Comparison of ENCODE assay signal across 1 cellular context in genomic region chr6:9112548-9112947, GRCh38.
TF ChIP-seq lines count a peak whose summit lies in the region.

No MANE protein-coding gene starts in this region.

TF ChIP-seq in WTC11, 78 proteins besides CTCF, POLR2A, EP300 and RAD21 (continued from another document):
- TF ChIP-seq E2F5 (CRISPR knock-in tag; IDR thresholded peaks at IDR 0.05) = no peak
- TF ChIP-seq ZBTB21 (CRISPR knock-in tag; IDR thresholded peaks at IDR 0.05; ENCODE audit: borderline replicate concordance) = no peak
- TF ChIP-seq CREM (CRISPR knock-in tag; IDR thresholded peaks at IDR 0.05) = no peak
- no peak for TF ChIP-seq CBFB (CRISPR knock-in tag; IDR thresholded peaks at IDR 0.05; ENCODE audit: low read depth)
- no peak for TF ChIP-seq NFYB (CRISPR knock-in tag; conservative IDR thresholded peaks at IDR 0.05; ENCODE audit: low read depth)
- no peak for TF ChIP-seq ZNF317 (CRISPR knock-in tag; IDR thresholded peaks at IDR 0.05; ENCODE audit: borderline replicate concordance, low read depth)
- no peak for TF ChIP-seq PRRX2 (CRISPR knock-in tag; IDR thresholded peaks at IDR 0.05)
